2 cellular contexts compared by ENCODE assay signal in genomic region chr4:39626913-39627312, GRCh38.
TF ChIP-seq lines count a peak whose summit lies in the region.

No MANE protein-coding gene starts in this region.

TF ChIP-seq in HepG2, 621 proteins besides CTCF, POLR2A, EP300 and RAD21:
- TF ChIP-seq CENPBD1 (CRISPR knock-in tag; IDR thresholded peaks at IDR 0.05; ENCODE audit: borderline replicate concordance, low read depth) = no peak
- no peak for TF ChIP-seq ZNF256 (CRISPR knock-in tag; conservative IDR thresholded peaks at IDR 0.05)
- no peak for TF ChIP-seq KDM3A (CRISPR knock-in tag; IDR thresholded peaks at IDR 0.05; ENCODE audit: low read depth)
- no peak for TF ChIP-seq KMT2B (CRISPR knock-in tag; IDR thresholded peaks at IDR 0.05)
- no peak for TF ChIP-seq HIVEP1 (CRISPR knock-in tag; IDR thresholded peaks at IDR 0.05)
- no peak for TF ChIP-seq MIER2 (CRISPR knock-in tag; IDR thresholded peaks at IDR 0.05)
- TF ChIP-seq KLF16 (CRISPR knock-in tag; IDR thresholded peaks at IDR 0.05) = no peak
- TF ChIP-seq ZSCAN29 (CRISPR knock-in tag; conservative IDR thresholded peaks at IDR 0.05) = no peak
- TF ChIP-seq MXD1 (CRISPR knock-in tag; IDR thresholded peaks at IDR 0.05) = no peak
- TF ChIP-seq ZBTB49 (CRISPR knock-in tag; IDR thresholded peaks at IDR 0.05; ENCODE audit: borderline replicate concordance) = no peak
- no peak for TF ChIP-seq ZBTB3 (CRISPR knock-in tag; IDR thresholded peaks at IDR 0.05; ENCODE audit: borderline replicate concordance, low read depth)
- no peak for TF ChIP-seq RFXAP (CRISPR knock-in tag; IDR thresholded peaks at IDR 0.05; ENCODE audit: borderline replicate concordance)
- no peak for TF ChIP-seq ZNF362 (CRISPR knock-in tag; IDR thresholded peaks at IDR 0.05; ENCODE audit: borderline replicate concordance)
TF ChIP-seq in HepG2: peak in this region for 0.

TF ChIP-seq in GM23338, 12 proteins besides CTCF, POLR2A, EP300 and RAD21:
- TF ChIP-seq POLR2AphosphoS5 (IDR thresholded peaks at IDR 0.05; ENCODE audit: low read depth) = no peak
- no peak for TF ChIP-seq EZH2phosphoT487 (IDR thresholded peaks at IDR 0.05; ENCODE audit: unreplicated experiment)
- no peak for TF ChIP-seq EZH2 (IDR thresholded peaks at IDR 0.05; ENCODE audit: low read depth, unreplicated experiment)
- TF ChIP-seq ZNF462 (CRISPR knock-in tag; IDR thresholded peaks at IDR 0.05) = no peak
TF ChIP-seq in GM23338: peak in this region for 0.
